In the genomic region with DNA sequence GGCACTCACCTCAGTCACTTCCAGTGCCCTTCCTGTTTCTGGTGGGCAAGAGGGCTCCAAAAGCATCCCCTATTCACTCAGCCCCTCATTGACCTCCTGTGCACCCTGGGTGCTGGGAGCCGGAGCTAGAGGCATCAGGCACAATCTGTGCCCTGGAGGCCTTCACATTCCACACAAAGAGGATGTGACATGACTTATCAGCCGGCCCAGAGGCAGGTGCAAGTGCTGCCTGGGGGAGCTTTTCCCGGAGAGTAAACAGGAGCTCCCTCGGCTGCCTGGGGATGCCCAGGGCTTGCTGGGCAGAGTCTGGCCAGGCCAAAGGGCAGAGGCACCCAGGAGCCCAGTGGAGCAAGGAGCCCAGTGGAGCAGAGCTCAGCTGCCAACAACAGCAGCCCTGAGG, we compare ENCODE assay signal across 1 cellular context.
TF ChIP-seq lines count a peak whose summit lies in the region.

No MANE protein-coding gene starts in this region.

TF ChIP-seq in WTC11, 78 proteins besides CTCF, POLR2A, EP300 and RAD21 (continued from another document):
- no peak for TF ChIP-seq ZNF416 (CRISPR knock-in tag; IDR thresholded peaks at IDR 0.05)
- no peak for TF ChIP-seq FOXK1 (CRISPR knock-in tag; IDR thresholded peaks at IDR 0.05)
- no peak for TF ChIP-seq SMAD4 (CRISPR knock-in tag; IDR thresholded peaks at IDR 0.05)
- no peak for TF ChIP-seq JUN (CRISPR knock-in tag; IDR thresholded peaks at IDR 0.05)
- TF ChIP-seq MXD4 (CRISPR knock-in tag; IDR thresholded peaks at IDR 0.05; ENCODE audit: borderline replicate concordance) = no peak
- TF ChIP-seq CREB1 (CRISPR knock-in tag; IDR thresholded peaks at IDR 0.05) = no peak
- TF ChIP-seq, protein P1, sequence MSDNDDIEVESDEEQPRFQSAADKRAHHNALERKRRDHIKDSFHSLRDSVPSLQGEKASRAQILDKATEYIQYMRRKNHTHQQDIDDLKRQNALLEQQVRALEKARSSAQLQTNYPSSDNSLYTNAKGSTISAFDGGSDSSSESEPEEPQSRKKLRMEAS (CRISPR knock-in tag; IDR thresholded peaks at IDR 0.05) = no peak
- TF ChIP-seq, protein P2, sequence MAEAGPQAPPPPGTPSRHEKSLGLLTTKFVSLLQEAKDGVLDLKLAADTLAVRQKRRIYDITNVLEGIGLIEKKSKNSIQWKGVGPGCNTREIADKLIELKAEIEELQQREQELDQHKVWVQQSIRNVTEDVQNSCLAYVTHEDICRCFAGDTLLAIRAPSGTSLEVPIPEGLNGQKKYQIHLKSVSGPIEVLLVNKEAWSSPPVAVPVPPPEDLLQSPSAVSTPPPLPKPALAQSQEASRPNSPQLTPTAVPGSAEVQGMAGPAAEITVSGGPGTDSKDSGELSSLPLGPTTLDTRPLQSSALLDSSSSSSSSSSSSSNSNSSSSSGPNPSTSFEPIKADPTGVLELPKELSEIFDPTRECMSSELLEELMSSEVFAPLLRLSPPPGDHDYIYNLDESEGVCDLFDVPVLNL (CRISPR knock-in tag; IDR thresholded peaks at IDR 0.05; ENCODE audit: borderline replicate concordance, low read depth) = no peak
- no peak for TF ChIP-seq ARID4B (CRISPR knock-in tag; IDR thresholded peaks at IDR 0.05; ENCODE audit: borderline replicate concordance)
- TF ChIP-seq, protein P3, sequence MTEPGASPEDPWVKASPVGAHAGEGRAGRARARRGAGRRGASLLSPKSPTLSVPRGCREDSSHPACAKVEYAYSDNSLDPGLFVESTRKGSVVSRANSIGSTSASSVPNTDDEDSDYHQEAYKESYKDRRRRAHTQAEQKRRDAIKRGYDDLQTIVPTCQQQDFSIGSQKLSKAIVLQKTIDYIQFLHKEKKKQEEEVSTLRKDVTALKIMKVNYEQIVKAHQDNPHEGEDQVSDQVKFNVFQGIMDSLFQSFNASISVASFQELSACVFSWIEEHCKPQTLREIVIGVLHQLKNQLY (CRISPR knock-in tag; IDR thresholded peaks at IDR 0.05) = no peak
